ENCODE assay signal across 19 cellular contexts in genomic region chr4:86641516-86642090, GRCh38. TPM values are rescaled to one million over a fixed set of nuclear protein-coding genes. Genes with fewer than 3 reads are reported as not detected.
"Had no signal": no experiment of that assay in that cellular context is flagged by ENCODE, and none has a peak within 500 bp of the region (broad histone marks: within the 10 kb centered on the region; RNA-seq: fewer than 3 reads in every experiment).

No MANE protein-coding gene starts in this region.

- H3K36me3 Mint-ChIP-seq: activated CD8-positive, alpha-beta memory T cell treated with anti-CD3 and anti-CD28 coated beads, Interleukin-2, amount 10 ng/mL, durations not matched to agents 7 days and 5 days; activated naive CD8-positive, alpha-beta T cell had no signal

- H3K36me3 ChIP-seq: gastroesophageal sphincter, left lung, right atrium auricular region, thyroid gland, uterus had no signal

- H3K27ac Mint-ChIP-seq: activated CD8-positive, alpha-beta memory T cell treated with anti-CD3 and anti-CD28 coated beads, Interleukin-2, amount 10 ng/mL, durations not matched to agents 7 days and 5 days; activated naive CD8-positive, alpha-beta T cell; activated T-cell treated with anti-CD3 and anti-CD28 coated beads, Interleukin-2, amount 50 U/mL, for 24 hours; brain; effector memory CD8-positive, alpha-beta T cell; naive thymus-derived CD8-positive, alpha-beta T cell had no signal

- H3K4me3 ChIP-seq: gastroesophageal sphincter, left lung, mucosa of descending colon, right atrium auricular region, skin epidermis, thyroid gland, uterus had no signal

- H3K4me1 Mint-ChIP-seq: activated CD8-positive, alpha-beta memory T cell treated with anti-CD3 and anti-CD28 coated beads, Interleukin-2, amount 10 ng/mL, durations not matched to agents 7 days and 5 days; brain; central memory CD8-positive, alpha-beta T cell; naive thymus-derived CD8-positive, alpha-beta T cell had no signal

- H3K27ac ChIP-seq: gastroesophageal sphincter, left lung, right atrium auricular region, skin epidermis, thyroid gland, uterus had no signal

- H3K27me3 Mint-ChIP-seq: activated CD8-positive, alpha-beta memory T cell treated with anti-CD3 and anti-CD28 coated beads, Interleukin-2, amount 10 ng/mL, durations not matched to agents 7 days and 5 days; activated naive CD8-positive, alpha-beta T cell; activated T-cell treated with anti-CD3 and anti-CD28 coated beads, Interleukin-2, amount 50 U/mL, for 24 hours; brain; central memory CD8-positive, alpha-beta T cell; effector memory CD8-positive, alpha-beta T cell had no signal

- ATAC-seq: activated CD4-positive, CD25-positive, alpha-beta regulatory T cell treated with anti-CD3 and anti-CD28 coated beads, Interleukin-2, amount 50 U/mL, for 24 hours; activated CD8-positive, alpha-beta memory T cell treated with anti-CD3 and anti-CD28 coated beads, Interleukin-2, amount 10 ng/mL, durations not matched to agents 7 days and 5 days; effector memory CD8-positive, alpha-beta T cell; gastroesophageal sphincter; left lung; mucosa of descending colon; naive thymus-derived CD8-positive, alpha-beta T cell had no signal

- DNase-seq: activated CD4-positive, alpha-beta T cell treated with anti-CD3 and anti-CD28 coated beads, Interleukin-2, amount 50 U/mL, for 4 hours; activated CD8-positive, alpha-beta memory T cell treated with anti-CD3 and anti-CD28 coated beads, Interleukin-2, amount 10 ng/mL, durations not matched to agents 7 days and 5 days; activated gamma-delta T cell; activated T-cell treated with anti-CD3 and anti-CD28 coated beads, Interleukin-2, amount 50 U/mL, for 24 hours; amygdala; effector memory CD8-positive, alpha-beta T cell; islet precursor cell; left lung; mucosa of descending colon; naive thymus-derived CD8-positive, alpha-beta T cell; thyroid gland; uterus had no signal

- H3K9me3 Mint-ChIP-seq: activated T-cell treated with anti-CD3 and anti-CD28 coated beads, Interleukin-2, amount 50 U/mL, for 24 hours had no signal

- H3K9me3 ChIP-seq: gastroesophageal sphincter, left lung, mucosa of descending colon, right atrium auricular region, thyroid gland, uterus had no signal

- H3K4me3 Mint-ChIP-seq: activated CD8-positive, alpha-beta memory T cell treated with anti-CD3 and anti-CD28 coated beads, Interleukin-2, amount 10 ng/mL, durations not matched to agents 7 days and 5 days; activated naive CD8-positive, alpha-beta T cell; activated T-cell treated with anti-CD3 and anti-CD28 coated beads, Interleukin-2, amount 50 U/mL, for 24 hours; brain; central memory CD8-positive, alpha-beta T cell; effector memory CD8-positive, alpha-beta T cell; naive thymus-derived CD8-positive, alpha-beta T cell had no signal

RNA-seq across cellular contexts. Expression of gene PTPN13, which starts 47.5 kb away (rescaled TPM):
- total RNA-seq: naive thymus-derived CD8-positive, alpha-beta T cell had no signal
